21 cellular contexts compared by ENCODE assay signal in genomic region chr17:31552568-31552967, GRCh38.
"Had no signal": no experiment of that assay in that cellular context is flagged by ENCODE, and none has a peak within 500 bp of the region (broad histone marks: within the 10 kb centered on the region; RNA-seq: fewer than 3 reads in every experiment).

No MANE protein-coding gene starts in this region.

- H3K9me3 ChIP-seq: SJSA1 had no signal

- H3K27me3 ChIP-seq: SJSA1 had no signal

- H3K36me3 ChIP-seq: SJSA1 had no signal

- H3K4me3 ChIP-seq: SJSA1, SK-N-MC had no signal

- DNase-seq: IMR-90, Kasumi-1, MM.1S, NCI-H1092 treated with DMSO at 0.1 percent for 48 hours, NCI-H1436, NCI-H187, NCI-H2029, NCI-H2081 treated with DMSO at 0.1 percent for 48 hours, NCI-H2171, NCI-H226, NCI-H446, NCI-H510A, NCI-H524 treated with DMSO at 0.1 percent for 48 hours, NCI-H69, NCI-H774, Right ventricle myocardium superior, RPMI8226, SIG-M5 had no signal

- H3K27ac ChIP-seq: KMS-11, SJSA1, SK-N-MC had no signal
